Comparison of ENCODE assay signal across 1 cellular context in genomic region chr2:156157670-156158069, GRCh38.
TF ChIP-seq lines count a peak whose summit lies in the region.

No MANE protein-coding gene starts in this region.

TF ChIP-seq in GM12878, 131 proteins besides CTCF, POLR2A, EP300 and RAD21 (continued from another document):
- TF ChIP-seq FOXK2 (IDR thresholded peaks at IDR 0.05) (no peak), IRF3 (IDR thresholded peaks at IDR 0.05) (no peak), KLF5 (IDR thresholded peaks at IDR 0.05; ENCODE audit: partially characterized antibody) (no peak), ZNF622 (IDR thresholded peaks at IDR 0.05) (no peak), SRF (IDR thresholded peaks at IDR 0.05; ENCODE audit: low read depth in 2 of 2, low read length in 2 of 2) (no peak), ZZZ3 (IDR thresholded peaks at IDR 0.05; ENCODE audit: control insufficient read depth, insufficient read length, low read depth) (no peak), MXI1 (IDR thresholded peaks at IDR 0.05; ENCODE audit: low read depth, low read length) (no peak), CREM (IDR thresholded peaks at IDR 0.05; ENCODE audit: low read depth) (no peak), MYB (IDR thresholded peaks at IDR 0.05; ENCODE audit: borderline replicate concordance, low read depth, low read length) (no peak), ZBTB11 (CRISPR knock-in tag; IDR thresholded peaks at IDR 0.05) (no peak), NR2C1 (IDR thresholded peaks at IDR 0.05) (no peak), MEF2A (IDR thresholded peaks at IDR 0.05; ENCODE audit: insufficient read depth, low read depth, low read length) (no peak)
